In genomic region chr2:30711646-30712085, GRCh38 we compare ENCODE assay signal across 8 cellular contexts.
DNase-seq lines count a peak whose midpoint lies in the region; ATAC-seq and TF ChIP-seq lines count a peak whose summit lies in the region.

No MANE protein-coding gene starts in this region.

- no peaks in the 10 kb centered on the region for H3K9me3 Mint-ChIP-seq in Calu3 (ENCODE audit: low read depth, unreplicated experiment)
- H3K9me3 Mint-ChIP-seq in activated CD4-positive, alpha-beta memory T cell treated with anti-CD3 and anti-CD28 coated beads, Interleukin-2, amount 10 ng/mL, durations not matched to agents 7 days and 5 days, result no peaks in the 10 kb centered on the region
- H3K9me3 Mint-ChIP-seq in effector memory CD8-positive, alpha-beta T cell, result no peaks in the 10 kb centered on the region

- H3K4me3 Mint-ChIP-seq in Calu3 (ENCODE audit: low read depth, unreplicated experiment), result no peak overlapping the region
- no peak overlapping the region for H3K4me3 Mint-ChIP-seq in activated CD4-positive, alpha-beta memory T cell treated with anti-CD3 and anti-CD28 coated beads, Interleukin-2, amount 10 ng/mL, durations not matched to agents 7 days and 5 days
- no peak overlapping the region for H3K4me3 Mint-ChIP-seq in effector memory CD8-positive, alpha-beta T cell

- no peaks in the 10 kb centered on the region for H3K4me1 Mint-ChIP-seq in Calu3 (ENCODE audit: low read depth, unreplicated experiment)
- H3K4me1 Mint-ChIP-seq in activated CD4-positive, alpha-beta memory T cell treated with anti-CD3 and anti-CD28 coated beads, Interleukin-2, amount 10 ng/mL, durations not matched to agents 7 days and 5 days, result peaks cover 15% of the 10 kb centered on the region
- peaks cover 0 to 4% of the 10 kb centered on the region in 2 donors for H3K4me1 Mint-ChIP-seq in effector memory CD8-positive, alpha-beta T cell (ENCODE audit: low read depth in 2 of 2)

- no TSS peak for BruUV-seq in Calu3 (replicated peaks; lab: Mats Ljungman, UMichigan)

- H3K27ac Mint-ChIP-seq in Calu3 (ENCODE audit: unreplicated experiment), result no peak overlapping the region
- no peak overlapping the region for H3K27ac Mint-ChIP-seq in activated CD4-positive, alpha-beta memory T cell treated with anti-CD3 and anti-CD28 coated beads, Interleukin-2, amount 10 ng/mL, durations not matched to agents 7 days and 5 days
- no peak overlapping the region for H3K27ac Mint-ChIP-seq in effector memory CD8-positive, alpha-beta T cell

- CTCF ChIA-PET in Calu3 (lab: Charles Lee), result interaction anchor here (0.6 to 3.3 kb wide), 35 partner anchors 9 to 1701 kb away, joined by 3 to 111 read pairs (median 5); partner anchors contain the start of genes CAPN13, GALNT14, LBH and YPEL5
- CTCF ChIA-PET in activated CD4-positive, alpha-beta memory T cell treated with anti-CD3 and anti-CD28 coated beads, Interleukin-2, amount 10 ng/mL, durations not matched to agents 7 days and 5 days (lab: Charles Lee), result interaction anchor here (0.5 to 11.1 kb wide), 100 partner anchors 9 to 1319 kb away, joined by 3 to 416 read pairs (median 4); partner anchors contain the start of genes GALNT14 and YPEL5

- H3K36me3 Mint-ChIP-seq in Calu3 (ENCODE audit: insufficient read depth, unreplicated experiment), result no peaks in the 10 kb centered on the region
- no peaks in the 10 kb centered on the region for H3K36me3 Mint-ChIP-seq in activated CD4-positive, alpha-beta memory T cell treated with anti-CD3 and anti-CD28 coated beads, Interleukin-2, amount 10 ng/mL, durations not matched to agents 7 days and 5 days (ENCODE audit: low read depth)
- H3K36me3 Mint-ChIP-seq in effector memory CD8-positive, alpha-beta T cell (ENCODE audit: insufficient read depth), result peaks cover 5% of the 10 kb centered on the region

- peak; percentile 98 for TF ChIP-seq CTCF in Calu3 (IDR thresholded peaks at IDR 0.05; ENCODE audit: unreplicated experiment)

- H3K27me3 Mint-ChIP-seq in Calu3 (ENCODE audit: unreplicated experiment), result no peaks in the 10 kb centered on the region
- H3K27me3 Mint-ChIP-seq in activated CD4-positive, alpha-beta memory T cell treated with anti-CD3 and anti-CD28 coated beads, Interleukin-2, amount 10 ng/mL, durations not matched to agents 7 days and 5 days, result no peaks in the 10 kb centered on the region
- peaks cover 0 to 6% of the 10 kb centered on the region in 2 donors for H3K27me3 Mint-ChIP-seq in effector memory CD8-positive, alpha-beta T cell

- intact Hi-C loops in Calu3 (cut with micrococcal nuclease; ENCODE audit: unreplicated experiment), result loop anchor here (5.0 to 10.0 kb wide), 3 partner anchors 203 to 813 kb away; no protein-coding TSS in a partner anchor

- DNase-seq in Calu3 (peak; percentile 90), HPDE6-E6E7 (ENCODE audit: extremely low spot score) (peak; percentile 62), NCI-H82 treated with DMSO at 0.1 percent for 48 hours (lab: John Stamatoyannopoulos, UW; ENCODE audit: unreplicated experiment) (peak; percentile 82), mesenteric fat pad (ENCODE audit: low spot score) (peak; percentile 72)
- DNase-seq in activated CD4-positive, alpha-beta memory T cell treated with anti-CD3 and anti-CD28 coated beads, Interleukin-2, amount 10 ng/mL, durations not matched to agents 7 days and 5 days, result peak; percentile 86
- DNase-seq in effector memory CD8-positive, alpha-beta T cell, result peak; percentile 85 to 90 (median 88)
- DNase-seq in stimulated activated CD8-positive, alpha-beta memory T cell treated with anti-CD3 and anti-CD28 coated beads, Interleukin-4, amount 100 ng/mL, for 1 hour (ENCODE audit: low read depth in 2 of 2, low spot score in 1 of 2), result peak; percentile 42 to 67

- POLR2A ChIA-PET in activated CD4-positive, alpha-beta memory T cell treated with anti-CD3 and anti-CD28 coated beads, Interleukin-2, amount 10 ng/mL, durations not matched to agents 7 days and 5 days (lab: Charles Lee), result interaction anchor here (0.8 to 2.6 kb wide), 5 partner anchors 479 to 613 kb away, joined by 3 to 11 read pairs (median 5); no protein-coding TSS in a partner anchor

- ATAC-seq in GM21381 (IDR thresholded peaks at IDR 0.05; ENCODE audit: unreplicated experiment), result peak; percentile 73
- ATAC-seq in effector memory CD8-positive, alpha-beta T cell (replicated peaks), result peak; percentile 91

Comparison
In these comparisons a context has a peak if more than half of its experiments do, and no peak if none do; other contexts are left out.
1. Peak in every context shown above with its lines: DNase-seq and ATAC-seq.